16 cellular contexts compared by ENCODE assay signal in genomic region chr10:132269286-132270230, GRCh38.
"Had no signal": no experiment of that assay in that cellular context is flagged by ENCODE, and none has a peak within 500 bp of the region (broad histone marks: within the 10 kb centered on the region; RNA-seq: fewer than 3 reads in every experiment).

No MANE protein-coding gene starts in this region.

- H3K36me3 ChIP-seq: esophagus muscularis mucosa, ovary, suprapubic skin had no signal

- H3K4me3 ChIP-seq: coronary artery, esophagus muscularis mucosa, ovary, suprapubic skin had no signal

- DNase-seq: activated CD4-positive, alpha-beta memory T cell treated with anti-CD3 and anti-CD28 coated beads for 36 hours; activated CD4-positive, alpha-beta T cell treated with anti-CD3 and anti-CD28 coated beads for 1 hour; activated gamma-delta T cell; activated T-cell treated with anti-CD3 and anti-CD28 coated beads, Interleukin-2, amount 50 U/mL, for 48 hours; central memory CD4-positive, alpha-beta T cell; effector CD4-positive, alpha-beta T cell; hippocampal formation; small intestine; stimulated activated CD4-positive, alpha-beta T cell treated with anti-CD3 and anti-CD28 coated beads, Interleukin-4, amount 100 ng/mL, for 4 hours; stimulated activated CD8-positive, alpha-beta memory T cell treated with anti-CD3 and anti-CD28 coated beads, Interleukin-4, amount 100 ng/mL, for 48 hours; stimulated activated naive CD8-positive, alpha-beta T cell treated with anti-CD3 and anti-CD28 coated beads, Interleukin-15, Interleukin-2, amounts not matched to agents 100 U/mL and 50 U/mL, for 24 hours had no signal

- H3K27ac ChIP-seq: coronary artery, esophagus muscularis mucosa, ovary, suprapubic skin, VCaP had no signal

- H3K27me3 ChIP-seq: esophagus muscularis mucosa, ovary, suprapubic skin had no signal

- H3K9me3 ChIP-seq: esophagus muscularis mucosa, ovary, suprapubic skin had no signal
